8 cellular contexts compared by ENCODE assay signal in the genomic region with DNA sequence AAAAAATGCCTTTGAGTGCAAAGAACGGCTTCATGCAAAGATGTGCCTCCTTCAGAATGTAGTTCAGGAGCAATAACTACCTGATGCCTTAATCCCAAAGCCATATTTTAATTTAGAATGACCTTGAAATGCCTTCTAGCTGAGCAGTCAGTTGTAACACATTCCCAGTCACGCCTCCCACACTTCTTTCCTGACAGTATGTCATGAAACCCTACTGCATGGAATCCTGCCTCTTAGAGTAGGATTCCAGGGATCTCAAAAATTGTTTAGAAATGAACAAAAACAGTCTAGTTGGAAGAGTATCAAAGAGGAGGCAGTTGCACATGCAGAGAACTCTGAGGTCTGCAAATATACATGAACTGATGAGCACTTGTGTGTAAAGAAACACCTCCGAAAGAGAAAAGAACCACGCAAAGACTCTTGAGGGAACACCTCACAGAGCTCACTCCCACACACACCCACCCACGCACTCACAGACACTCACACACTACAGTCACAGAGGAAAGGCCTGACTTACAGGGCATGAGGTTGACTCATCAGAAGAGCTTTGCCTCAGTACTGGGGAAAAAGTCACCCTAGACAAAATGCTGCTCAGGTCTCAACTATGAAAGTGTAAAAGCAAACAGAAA.
DNase-seq lines count a peak whose midpoint lies in the region; ATAC-seq lines count a peak whose summit lies in the region.

No MANE protein-coding gene starts in this region.

- intact Hi-C loops in cardiac septum (cut with DNase I), result no loop called here

- peak; percentile 77 to 87 for DNase-seq in stimulated activated CD4-positive, alpha-beta T cell treated with anti-CD3 and anti-CD28 coated beads, Interleukin-4, amount 100 ng/mL, for 4 hours
- DNase-seq in GF-D8 (lab: John Stamatoyannopoulos, UW) (no peak), NOMO-1 treated with dmso at 0.1 percent for 144 hours (lab: John Stamatoyannopoulos, UW; ENCODE audit: unreplicated experiment) (no peak), cardiac septum (ENCODE audit: low spot score) (no peak)

- ATAC-seq in GM18498 (IDR thresholded peaks at IDR 0.05; ENCODE audit: unreplicated experiment), result peak; percentile 39
- ATAC-seq in activated CD4-positive, CD25-positive, alpha-beta regulatory T cell treated with anti-CD3 and anti-CD28 coated beads, Interleukin-2, amount 50 U/mL, for 24 hours, result peak; percentile 80 to 87
- peak; percentile 74 for ATAC-seq in esophagus mucosa
- no peak for ATAC-seq in HG03439 (IDR thresholded peaks at IDR 0.05; ENCODE audit: unreplicated experiment)

Comparison
In these comparisons a context has a peak if more than half of its experiments do, and no peak if none do; other contexts are left out.
1. DNase-seq: peak in stimulated activated CD4-positive, alpha-beta T cell treated with anti-CD3 and anti-CD28 coated beads, Interleukin-4, amount 100 ng/mL, for 4 hours (2 of 2); none in GF-D8 (single experiment), NOMO-1 treated with dmso at 0.1 percent for 144 hours (single experiment) and cardiac septum (single experiment).